8 cellular contexts compared by ENCODE assay signal in the genomic region with DNA sequence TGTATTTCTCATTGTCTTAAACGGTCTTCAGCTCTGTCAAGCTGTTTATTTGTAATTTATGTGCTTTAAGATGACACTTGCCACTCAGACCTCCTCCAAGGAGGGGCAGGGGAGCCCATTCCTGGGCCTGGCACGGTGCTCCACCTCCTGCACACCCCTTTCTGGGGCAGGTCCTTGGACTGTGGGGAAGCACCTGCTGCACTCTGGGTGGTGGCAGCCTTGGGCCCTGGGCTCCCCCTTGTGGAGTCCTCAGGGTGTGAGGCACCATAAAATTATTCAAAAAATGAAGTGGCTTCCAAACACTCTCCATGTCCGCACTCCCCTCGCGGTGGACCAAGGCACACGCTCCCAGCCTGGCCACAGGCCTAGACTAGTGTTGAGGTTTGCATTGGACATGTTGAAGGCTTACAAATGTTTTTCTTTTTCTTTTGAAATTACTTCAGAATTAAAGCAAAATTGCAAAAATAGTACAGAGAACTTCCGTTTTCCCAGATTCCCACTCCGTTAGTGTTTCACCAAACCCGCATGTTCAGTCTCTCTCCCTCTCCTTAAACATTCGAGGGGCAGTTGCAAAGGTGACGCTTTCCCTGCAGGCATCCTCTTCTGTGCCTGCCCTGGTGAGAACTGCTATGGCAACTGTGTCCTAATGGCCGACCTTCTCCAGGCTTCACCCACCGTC. TPM values are rescaled to one million over a fixed set of nuclear protein-coding genes. Genes with fewer than 3 reads are reported as not detected.
DNase-seq lines count a peak whose midpoint lies in the region; ATAC-seq and TF ChIP-seq lines count a peak whose summit lies in the region.

No MANE protein-coding gene starts in this region.

- no peak for TF ChIP-seq POLR2A in IMR-90 (IDR thresholded peaks at IDR 0.05; ENCODE audit: low read depth, low read length)

- no peak overlapping the region for H3K4me2 ChIP-seq in IMR-90 (ENCODE audit: low read depth, low read length)

- no peak overlapping the region for H3K4me3 ChIP-seq in CD4-positive, alpha-beta memory T cell (ENCODE audit: low read length in 2 of 2)
- no peak overlapping the region for H3K4me3 ChIP-seq in IMR-90 (ENCODE audit: insufficient read depth, low read depth, low read length)
- H3K4me3 ChIP-seq in SJCRH30: no peak overlapping the region

- POLR2A ChIA-PET in CD4-positive, alpha-beta memory T cell (lab: Charles Lee; ENCODE audit: partially characterized antibody): interaction anchor here (1.3 to 1.4 kb wide), 2 partner anchors 33 to 103 kb away, joined by 3 read pairs; no protein-coding TSS in a partner anchor
- POLR2A ChIA-PET in IMR-90 (lab: Charles Lee; ENCODE audit: unreplicated experiment): no interaction called here

- no peak overlapping the region for H2BK120ac ChIP-seq in IMR-90 (ENCODE audit: low read depth, low read length)

- no peak overlapping the region for H2BK15ac ChIP-seq in IMR-90 (ENCODE audit: low read depth, low read length)

- H3K56ac ChIP-seq in IMR-90 (ENCODE audit: extremely low read depth, insufficient read depth, low read length): no peak overlapping the region

- H3K9me3 Mint-ChIP-seq in CD4-positive, alpha-beta memory T cell: no peaks in the 10 kb centered on the region

- peaks cover 24 to 55% (median 33%) of the 10 kb centered on the region in 4 donors for H3K4me1 Mint-ChIP-seq in CD4-positive, alpha-beta memory T cell

- no peak overlapping the region for H4K5ac ChIP-seq in IMR-90 (ENCODE audit: low read depth, low read length)

- no peaks in the 10 kb centered on the region for H3K9me3 ChIP-seq in CD4-positive, alpha-beta memory T cell (ENCODE audit: control insufficient read depth in 1 of 2, low read length in 2 of 2)
- H3K9me3 ChIP-seq in IMR-90 (ENCODE audit: control insufficient read depth, insufficient read depth, low read length): no peaks in the 10 kb centered on the region
- no peaks in the 10 kb centered on the region for H3K9me3 ChIP-seq in SJCRH30 (replicated peaks)

- H3K23ac ChIP-seq in IMR-90 (ENCODE audit: low read depth, low read length): no peak overlapping the region

- H2BK5ac ChIP-seq in IMR-90 (ENCODE audit: low read depth, low read length, poor library complexity, severe bottlenecking): no peak overlapping the region

- peaks cover 0 to 4% of the 10 kb centered on the region in 2 donors for H3K36me3 Mint-ChIP-seq in CD4-positive, alpha-beta memory T cell

- peaks cover 18% of the 10 kb centered on the region for H3K4me1 ChIP-seq in CD4-positive, alpha-beta memory T cell (ENCODE audit: insufficient read depth, low read length)
- H3K4me1 ChIP-seq in IMR-90 (ENCODE audit: control insufficient read depth, insufficient read depth, low read length) (peaks cover 4% of the 10 kb centered on the region), SJCRH30 (peaks cover 14% of the 10 kb centered on the region)

- CTCF ChIA-PET in CD4-positive, alpha-beta memory T cell (lab: Charles Lee; ENCODE audit: partially characterized antibody): interaction anchor here (0.7 to 2.0 kb wide), 14 partner anchors 8 to 200 kb away, joined by 3 to 11 read pairs (median 3); no protein-coding TSS in a partner anchor
- CTCF ChIA-PET in IMR-90 (lab: Yijun Ruan, JAX): no interaction called here

- H3K27me3 Mint-ChIP-seq in CD4-positive, alpha-beta memory T cell: no peaks in the 10 kb centered on the region

- no peak overlapping the region for H3K27ac ChIP-seq in CD4-positive, alpha-beta memory T cell (ENCODE audit: low read depth, low read length)
- no peak overlapping the region for H3K27ac ChIP-seq in IMR-90 (ENCODE audit: insufficient read depth, low read length)
- H3K27ac ChIP-seq in SJCRH30: no peak overlapping the region

- H4K91ac ChIP-seq in IMR-90 (ENCODE audit: insufficient read depth, low read depth, low read length): no peak overlapping the region

- H3K18ac ChIP-seq in IMR-90 (ENCODE audit: low read depth, low read length): no peak overlapping the region

- peaks cover 87% of the 10 kb centered on the region for H4K20me1 ChIP-seq in IMR-90 (ENCODE audit: insufficient read depth, low read length)

- H3K4me3 Mint-ChIP-seq in CD4-positive, alpha-beta memory T cell: peak overlapping the region in 1 of 8 donors; percentile 24

- in situ Hi-C loops in IMR-90 (cut with MboI; ENCODE audit: low sequenced_read_pairs): loop anchor here (10.0 kb wide), 1 partner anchor 197 kb away; the partner anchor contains the start of gene TEX19

- H3K36me3 ChIP-seq in CD4-positive, alpha-beta memory T cell (ENCODE audit: insufficient read depth, low read length): no peaks in the 10 kb centered on the region
- H3K36me3 ChIP-seq in IMR-90 (ENCODE audit: control insufficient read depth, insufficient read depth, low read length): peaks cover 1% of the 10 kb centered on the region; the same call in 1 of the 2 replicates
- H3K36me3 ChIP-seq in SJCRH30: peaks cover 2% of the 10 kb centered on the region; the same call in 1 of the 2 replicates

- 88% methylated on average over 5 of the region's 13 CpGs; no CpG with 5 or more reads in 1 of the 2 experiments for WGBS in IMR-90 (ENCODE audit: extremely low coverage in 2 of 2, insufficient read length in 1 of 2), 2 experiments

- no TSS peak for BruUV-seq in IMR-90 (replicated peaks; lab: Mats Ljungman, UMichigan)

- peak overlapping the region; percentile 20; the same call in 1 of the 2 replicates for H2AK5ac ChIP-seq in IMR-90 (ENCODE audit: low read depth, low read length)

- H4K8ac ChIP-seq in IMR-90 (ENCODE audit: low read depth in 2 of 2, low read length in 2 of 2): no peak overlapping the region

- peak; percentile 72 to 82 (median 76) for DNase-seq in CD4-positive, alpha-beta memory T cell
- DNase-seq in IMR-90 (peak; percentile 70), SJCRH30 (peak; percentile 84 to 88), glomerular visceral epithelial cell (ENCODE audit: extremely low spot score) (peak; percentile 75), renal cortical epithelial cell (ENCODE audit: low read depth) (peak; percentile 56)
- DNase-seq in activated effector memory CD4-positive, alpha-beta T cell treated with Interleukin-2 at 50 U/mL for 16 hours: peak; percentile 65

- peak; percentile 84 for TF ChIP-seq CTCF in IMR-90 (conservative IDR thresholded peaks at IDR 0.05; ENCODE audit: low read depth, low read length)

- H3K27ac Mint-ChIP-seq in CD4-positive, alpha-beta memory T cell: peak overlapping the region; percentile 32 to 79 (median 57)

- peak; percentile 86 for TF ChIP-seq RAD21 in IMR-90 (IDR thresholded peaks at IDR 0.05; ENCODE audit: low read length)

- intact Hi-C loops in CD4-positive, alpha-beta memory T cell (cut with micrococcal nuclease): loop anchor here (1.0 to 2.0 kb wide), 3 partner anchors 55 to 521 kb away; partner anchors contain the start of gene RAC3
- intact Hi-C loops in IMR-90 (cut with micrococcal nuclease): loop anchor here (1.0 to 5.0 kb wide), 3 partner anchors 60 to 200 kb away; partner anchors contain the start of gene NARF

- H2AFZ ChIP-seq in IMR-90 (replicated peaks; ENCODE audit: low read length, poor library complexity): no peak overlapping the region

- H3K79me1 ChIP-seq in IMR-90 (ENCODE audit: low read depth in 1 of 2, low read length in 2 of 2): peaks cover 24 to 76% of the 10 kb centered on the region in 2 experiments

- peaks cover 10% of the 10 kb centered on the region for H3K9me1 ChIP-seq in IMR-90 (ENCODE audit: insufficient read depth, low read length)

- H3K4ac ChIP-seq in IMR-90 (ENCODE audit: low read depth, low read length): no peak overlapping the region

- no peaks in the 10 kb centered on the region for H3K27me3 ChIP-seq in CD4-positive, alpha-beta memory T cell (ENCODE audit: insufficient read depth, low read length)
- H3K27me3 ChIP-seq in IMR-90 (ENCODE audit: control insufficient read depth, insufficient read depth, low read length) (no peaks in the 10 kb centered on the region), SJCRH30 (no peaks in the 10 kb centered on the region)

- H3K14ac ChIP-seq in IMR-90 (replicated peaks; ENCODE audit: low read depth, low read length): no peak overlapping the region

- peak; percentile 77 for ATAC-seq in GM19452 (IDR thresholded peaks at IDR 0.05; ENCODE audit: unreplicated experiment)
- peak; percentile 93 for ATAC-seq in IMR-90 (ENCODE audit: low read depth)
- no peak for ATAC-seq in HG02884 (IDR thresholded peaks at IDR 0.05; ENCODE audit: unreplicated experiment)

- no peak overlapping the region for H3K9ac ChIP-seq in IMR-90 (ENCODE audit: low read depth, low read length)

- dilution Hi-C loops in IMR-90 (cut with HindIII; ENCODE audit: low sequenced_read_pairs, unreplicated experiment): no loop called here

- H2BK20ac ChIP-seq in IMR-90 (ENCODE audit: low read depth, low read length): no peak overlapping the region

- peak overlapping the region; percentile 17 for H2AK9ac ChIP-seq in IMR-90 (replicated peaks; ENCODE audit: low read depth, low read length, poor library complexity)

TF ChIP-seq in IMR-90, 13 proteins besides CTCF, POLR2A, EP300 and RAD21:
- TF ChIP-seq SMC3 (IDR thresholded peaks at IDR 0.05; ENCODE audit: low read depth, low read length): peak; percentile 76
- TF ChIP-seq ELK1 (IDR thresholded peaks at IDR 0.05; ENCODE audit: borderline replicate concordance, low read depth, low read length): no peak
- no peak for TF ChIP-seq CEBPB (IDR thresholded peaks at IDR 0.05; ENCODE audit: low read depth, low read length)
- peak; percentile 72 for TF ChIP-seq RCOR1 (IDR thresholded peaks at IDR 0.05; ENCODE audit: insufficient replicate concordance, low read length)

RNA-seq across cellular contexts. Expression of gene FOXK2, which starts 32.4 kb away (rescaled TPM):
- total RNA-seq in CD4-positive, alpha-beta memory T cell: 10 to 100 TPM; 51.5 to 57.5 TPM
- 1 to 10 TPM; 1.3 to 6.8 TPM for polyA plus RNA-seq in CD4-positive, alpha-beta memory T cell
- total RNA-seq in IMR-90 (2012; rRNA removed) (12.5 and 16.1 TPM in 2 replicates), renal cortical epithelial cell (20.1 and 35.5 TPM in 2 replicates)
- polyA plus RNA-seq in IMR-90 (2012; rRNA removed): 20.0 and 23.9 TPM in 2 replicates
- 9.7 and 19.5 TPM in 2 replicates for polyA plus RNA-seq in IMR-90 (2012; cell fraction: cytosol; rRNA removed)
- polyA plus RNA-seq in IMR-90 (2012; cell fraction: nucleus; rRNA removed; ENCODE audit: low replicate concordance): 27.6 and 27.9 TPM in 2 replicates
- 87.6 and 95.0 TPM in 2 replicates for total RNA-seq in SJCRH30 (2014; rRNA removed; shearing (Covaris generic))
